8 cellular contexts compared by ENCODE assay signal in genomic region chrX:85004255-85004654, GRCh38. TPM values are rescaled to one million over a fixed set of nuclear protein-coding genes. Genes with fewer than 3 reads are reported as not detected.
DNase-seq lines count a peak whose midpoint lies in the region; ATAC-seq and TF ChIP-seq lines count a peak whose summit lies in the region.

No MANE protein-coding gene starts in this region.

- POLR2A ChIA-PET in PC-3 (lab: Charles Lee; ENCODE audit: unreplicated experiment) = no interaction called here

- H3K4me1 Mint-ChIP-seq in stimulated activated naive CD8-positive, alpha-beta T cell treated with anti-CD3 and anti-CD28 coated beads, Interleukin-15, Interleukin-2, amounts not matched to agents 100 ng/mL and 50 ng/mL, for 24 hours (ENCODE audit: low read depth) = peaks cover 20% of the 10 kb centered on the region
- H3K4me1 Mint-ChIP-seq in neural crest cell = peaks cover 8% of the 10 kb centered on the region

- ATAC-seq in stimulated activated naive CD8-positive, alpha-beta T cell treated with anti-CD3 and anti-CD28 coated beads, Interleukin-15, Interleukin-2, amounts not matched to agents 100 U/mL and 50 U/mL, for 24 hours = no peak
- ATAC-seq in PC-3 (peak; percentile 62), HG03442 (IDR thresholded peaks at IDR 0.05; ENCODE audit: unreplicated experiment) (no peak)

- no peaks in the 10 kb centered on the region; the same call in 1 of the 2 replicates for H3K4me1 ChIP-seq in PC-3 (ENCODE audit: insufficient read depth, low read length)

- H4K20me1 ChIP-seq in PC-3 (ENCODE audit: low read length) = no peaks in the 10 kb centered on the region

- peak overlapping the region; percentile 93 for H3K4me2 ChIP-seq in PC-3 (ENCODE audit: low read length)

- 0 out of 2 replicates have a peak, but pooled peaks cover 3% of the 10 kb centered on the region for H3K9me3 ChIP-seq in PC-3 (ENCODE audit: low read length)

- peaks cover 51% of the 10 kb centered on the region for H3K79me2 ChIP-seq in PC-3 (ENCODE audit: low read length)

- peak overlapping the region; percentile 63 for H3K27ac Mint-ChIP-seq in stimulated activated naive CD8-positive, alpha-beta T cell treated with anti-CD3 and anti-CD28 coated beads, Interleukin-15, Interleukin-2, amounts not matched to agents 100 ng/mL and 50 ng/mL, for 24 hours
- H3K27ac Mint-ChIP-seq in neural crest cell (ENCODE audit: unreplicated experiment) = peak overlapping the region; percentile 88

- no peaks in the 10 kb centered on the region for H3K36me3 Mint-ChIP-seq in stimulated activated naive CD8-positive, alpha-beta T cell treated with anti-CD3 and anti-CD28 coated beads, Interleukin-15, Interleukin-2, amounts not matched to agents 100 ng/mL and 50 ng/mL, for 24 hours (ENCODE audit: low read depth)
- H3K36me3 Mint-ChIP-seq in neural crest cell (ENCODE audit: low read depth) = peaks cover 7% of the 10 kb centered on the region

- H3K4me3 ChIP-seq in PC-3 (ENCODE audit: low read length) = peak overlapping the region; percentile 96

- peak overlapping the region; percentile 87 for H3K4me3 Mint-ChIP-seq in stimulated activated naive CD8-positive, alpha-beta T cell treated with anti-CD3 and anti-CD28 coated beads, Interleukin-15, Interleukin-2, amounts not matched to agents 100 ng/mL and 50 ng/mL, for 24 hours
- peak overlapping the region; percentile 95 for H3K4me3 Mint-ChIP-seq in neural crest cell

- intact Hi-C loops in PC-3 (cut with micrococcal nuclease) = no loop called here

- TF ChIP-seq CTCF in PC-3 (conservative IDR thresholded peaks at IDR 0.05; ENCODE audit: low read depth, low read length) (no peak), neural crest cell (conservative IDR thresholded peaks at IDR 0.05) (no peak)

- no peaks in the 10 kb centered on the region for H3F3A ChIP-seq in PC-3 (ENCODE audit: low read length, unreplicated experiment)

- H3K27me3 Mint-ChIP-seq in stimulated activated naive CD8-positive, alpha-beta T cell treated with anti-CD3 and anti-CD28 coated beads, Interleukin-15, Interleukin-2, amounts not matched to agents 100 ng/mL and 50 ng/mL, for 24 hours = no peaks in the 10 kb centered on the region
- H3K27me3 Mint-ChIP-seq in neural crest cell (ENCODE audit: low read depth) = no peaks in the 10 kb centered on the region

- peak overlapping the region; percentile 91 for H3K9ac ChIP-seq in PC-3 (ENCODE audit: low read length)

- peak overlapping the region; percentile 90 for H2AFZ ChIP-seq in PC-3 (ENCODE audit: low read length)

- DNase-seq in stimulated activated naive CD8-positive, alpha-beta T cell treated with anti-CD3 and anti-CD28 coated beads, Interleukin-15, Interleukin-2, amounts not matched to agents 100 U/mL and 50 U/mL, for 24 hours = no peak
- peak; percentile 52 for DNase-seq in PC-3
- peak; percentile 5 for DNase-seq in epithelial cell of prostate (ENCODE audit: low read depth, low spot score)
- DNase-seq in neural crest cell (ENCODE audit: low read depth, low spot score) = no peak
- DNase-seq in HuH-7.5 (ENCODE audit: low spot score) = no peak
- DNase-seq in anterior cingulate cortex (lab: John Stamatoyannopoulos, UW) = no peak

- CTCF ChIA-PET in PC-3 (lab: Charles Lee) = no interaction called here

- no peaks in the 10 kb centered on the region for H3K9me3 Mint-ChIP-seq in stimulated activated naive CD8-positive, alpha-beta T cell treated with anti-CD3 and anti-CD28 coated beads, Interleukin-15, Interleukin-2, amounts not matched to agents 100 ng/mL and 50 ng/mL, for 24 hours
- H3K9me3 Mint-ChIP-seq in neural crest cell = peaks cover 12% of the 10 kb centered on the region

- peak overlapping the region; percentile 58 for H3K27ac ChIP-seq in PC-3 (ENCODE audit: low read length)
- H3K27ac ChIP-seq in epithelial cell of prostate = peak overlapping the region; percentile 66

- H3K36me3 ChIP-seq in PC-3 (ENCODE audit: low read depth, low read length) = peaks cover 4% of the 10 kb centered on the region; the same call in 1 of the 2 replicates

- BruUV-seq in PC-3 (replicated peaks; lab: Mats Ljungman, UMichigan) = no TSS peak

- H3K27me3 ChIP-seq in PC-3 (ENCODE audit: low read length) = no peaks in the 10 kb centered on the region

- no peaks in the 10 kb centered on the region for H3K9me2 ChIP-seq in PC-3 (replicated peaks; ENCODE audit: low read length)

RNA-seq across cellular contexts. Expression of gene APOOL, which starts 0.6 kb away (rescaled TPM):
- total RNA-seq in PC-3 (2014; rRNA removed) = 14.2 and 15.4 TPM in 2 replicates
- 15.0 and 16.6 TPM in 2 replicates for total RNA-seq in neural crest cell

Comparison
In these comparisons a context has a peak if more than half of its experiments do, and no peak if none do; other contexts are left out.
1. DNase-seq: peak in PC-3 (single experiment) and epithelial cell of prostate (single experiment); none in stimulated activated naive CD8-positive, alpha-beta T cell treated with anti-CD3 and anti-CD28 coated beads, Interleukin-15, Interleukin-2, amounts not matched to agents 100 U/mL and 50 U/mL, for 24 hours (single experiment), neural crest cell (single experiment), HuH-7.5 (single experiment) and anterior cingulate cortex (0 of 58).